In the genomic region with DNA sequence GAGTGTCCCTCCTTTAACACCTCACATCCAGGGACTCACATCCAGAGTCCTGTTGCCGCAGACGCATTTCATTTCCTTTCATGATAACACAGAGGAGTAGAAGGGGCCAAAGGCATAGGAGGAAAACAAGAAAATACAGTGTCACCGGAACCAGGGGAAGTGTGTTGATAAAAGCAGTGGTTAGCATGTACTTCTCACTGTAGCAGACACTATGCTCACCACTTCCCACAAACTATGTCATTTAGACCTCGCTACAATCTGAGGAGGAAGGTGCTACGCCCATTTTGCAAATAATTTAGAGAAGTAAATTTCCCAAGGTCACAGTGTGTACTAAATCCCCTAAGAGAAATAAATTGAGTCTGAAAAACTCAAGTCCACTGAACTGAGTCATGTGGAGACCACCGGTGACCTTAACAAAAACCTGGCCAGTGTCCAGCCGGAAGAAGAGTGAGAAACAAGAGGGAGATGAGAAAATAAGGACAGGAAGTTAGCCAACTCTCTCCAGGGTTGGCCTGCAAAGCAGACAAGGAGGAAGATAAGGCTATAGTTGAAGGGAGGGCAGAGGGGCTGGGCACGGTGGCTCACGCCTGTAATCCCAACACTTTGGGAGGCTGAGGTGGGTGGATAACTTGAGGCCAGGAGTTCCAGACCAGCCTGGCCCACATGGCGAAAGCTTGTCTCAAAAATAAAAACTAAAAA, we compare ENCODE assay signal across 8 cellular contexts. TPM values are rescaled to one million over a fixed set of nuclear protein-coding genes. Genes with fewer than 3 reads are reported as not detected.
A peak's percentile ranks its signal among the peaks of the same experiment; 100 is the strongest.
DNase-seq lines count a peak whose midpoint lies in the region; ATAC-seq, FAIRE-seq and TF ChIP-seq lines count a peak whose summit lies in the region.

No MANE protein-coding gene starts in this region.

- POLR2A ChIA-PET in K562 (lab: Yijun Ruan, JAX), result no interaction called here

- TF ChIP-seq POLR2A in K562 (conservative IDR thresholded peaks at IDR 0.05), result no peak

- H3K9ac ChIP-seq in K562 (ENCODE audit: insufficient read depth in 1 of 2, low read depth in 2 of 2, low read length in 2 of 2), result no peak overlapping the region

- no TSS peak for BruUV-seq in K562 (replicated peaks; lab: Mats Ljungman, UMichigan)

- ATAC-seq in GM19043 (IDR thresholded peaks at IDR 0.05; ENCODE audit: low read depth, unreplicated experiment), result peak; percentile 75
- peak; percentile 59 for ATAC-seq in HG03457 (IDR thresholded peaks at IDR 0.05; ENCODE audit: unreplicated experiment)
- peak; percentile 48; the same call in 2 of the 3 replicates for ATAC-seq in K562
- ATAC-seq in psoas muscle, result peak in 3 of 4 donors; percentile 25 to 51 (median 50)

- peak overlapping the region; percentile 29; the same call in 1 of the 2 replicates for H3K4me2 ChIP-seq in K562 (ENCODE audit: insufficient read depth, low read length)

- no peak overlapping the region for H3K4me3 ChIP-seq in K562
- H3K4me3 ChIP-seq in psoas muscle, result no peak overlapping the region

- TF ChIP-seq CTCF in K562 (IDR thresholded peaks at IDR 0.05 in 2 of 3, conservative IDR thresholded peaks at IDR 0.05 in 1 of 3; ENCODE audit: insufficient read depth in 2 of 3, low read depth in 1 of 3, low read length in 3 of 3) (no peak), psoas muscle (IDR thresholded peaks at IDR 0.05) (no peak)

- FAIRE-seq in K562 (lab: Jason Lieb, UNC), result no peak

- TF ChIP-seq RAD21 in K562 (CRISPR knock-in tag; conservative IDR thresholded peaks at IDR 0.05 in 1 of 2, IDR thresholded peaks at IDR 0.05 in 1 of 2), result no peak

- 5% methylated on average over 10 of the region's 10 CpGs for WGBS in K562 (ENCODE audit: insufficient coverage, low coverage, missing lambda C conversion rate)
- 76 to 79% (median 77%) methylated on average over 10 of the region's 10 CpGs for WGBS in psoas muscle, 3 donors

- H3K27me3 ChIP-seq in K562 (ENCODE audit: control insufficient read depth in 2 of 2, insufficient read depth in 2 of 2, low read length in 2 of 2), result peaks cover 0 to 9% of the 10 kb centered on the region in 2 experiments; a peak in 2 of 5 replicates
- H3K27me3 ChIP-seq in psoas muscle (ENCODE audit: insufficient read depth in 3 of 3, low read length in 2 of 3), result no peaks in the 10 kb centered on the region

- in situ Hi-C loops in K562 (cut with MboI), result no loop called here

- H3K9me3 ChIP-seq in K562 (replicated peaks; ENCODE audit: control insufficient read depth, insufficient read depth, low read depth, low read length) (no peaks in the 10 kb centered on the region), psoas muscle (no peaks in the 10 kb centered on the region)

- CTCF ChIA-PET in K562 (lab: Yijun Ruan, JAX; ENCODE audit: low intra/inter-chr PET ratio), result no interaction called here

- 0 out of 2 replicates have a peak overlapping the region, but pooled peaks have one; percentile 7 for H2AFZ ChIP-seq in K562 (ENCODE audit: low read depth, low read length)

- intact Hi-C loops in K562 (cut with micrococcal nuclease) (no loop called here), psoas muscle (cut with DNase I) (no loop called here)

- peak; percentile 85 to 87 for DNase-seq in AML-193 (lab: John Stamatoyannopoulos, UW)
- peak in 2 of 4 experiments; percentile 5 to 9 for DNase-seq in K562 (ENCODE audit: extremely low read depth in 1 of 4, low spot score in 3 of 4)
- peak in 1 of 2 donors; percentile 33 for DNase-seq in psoas muscle
- no peak for DNase-seq in middle frontal gyrus (ENCODE audit: extremely low spot score, low spot score)
- DNase-seq in DMS114 treated with DMSO at 0.1 percent for 48 hours (lab: John Stamatoyannopoulos, UW; ENCODE audit: unreplicated experiment), result no peak
- DNase-seq in activated CD8-positive, alpha-beta memory T cell treated with anti-CD3 and anti-CD28 coated beads, Interleukin-2, amount 50 U/mL, for 4 hours, result no peak

- no peak for TF ChIP-seq EP300 in K562 (IDR thresholded peaks at IDR 0.05; ENCODE audit: low read length)

- no peaks in the 10 kb centered on the region for H3K79me2 ChIP-seq in K562 (ENCODE audit: control insufficient read depth, insufficient read depth, low read length)

- H3K36me3 ChIP-seq in K562 (ENCODE audit: control insufficient read depth, insufficient read depth, low read length) (no peaks in the 10 kb centered on the region), psoas muscle (ENCODE audit: insufficient read depth in 1 of 2, low read depth in 1 of 2) (no peaks in the 10 kb centered on the region)

- H3K9me1 ChIP-seq in K562 (ENCODE audit: control insufficient read depth, insufficient read depth, low read length), result no peaks in the 10 kb centered on the region

- no peaks in the 10 kb centered on the region for H4K20me1 ChIP-seq in K562 (replicated peaks; ENCODE audit: control insufficient read depth, insufficient read depth, low read length)

- 0 out of 5 replicates have a peak, but pooled peaks cover 0 to 2% of the 10 kb centered on the region in 2 experiments for H3K4me1 ChIP-seq in K562 (replicated peaks in 1 of 2; ENCODE audit: control insufficient read depth in 2 of 2, insufficient read depth in 2 of 2, low read length in 2 of 2)
- H3K4me1 ChIP-seq in psoas muscle, result no peaks in the 10 kb centered on the region

- H3K27ac ChIP-seq in K562 (ENCODE audit: extremely low read depth, low read depth, low read length), result no peak overlapping the region
- no peak overlapping the region for H3K27ac ChIP-seq in psoas muscle

TF ChIP-seq in K562, 482 proteins besides CTCF, POLR2A, EP300 and RAD21 (continues in another document):
- TF ChIP-seq DIDO1 (tag; IDR thresholded peaks at IDR 0.05; ENCODE audit: low read depth), result 0 out of 2 replicates have a peak, but pooled peaks have one; percentile 29
- TF ChIP-seq, protein P1, sequence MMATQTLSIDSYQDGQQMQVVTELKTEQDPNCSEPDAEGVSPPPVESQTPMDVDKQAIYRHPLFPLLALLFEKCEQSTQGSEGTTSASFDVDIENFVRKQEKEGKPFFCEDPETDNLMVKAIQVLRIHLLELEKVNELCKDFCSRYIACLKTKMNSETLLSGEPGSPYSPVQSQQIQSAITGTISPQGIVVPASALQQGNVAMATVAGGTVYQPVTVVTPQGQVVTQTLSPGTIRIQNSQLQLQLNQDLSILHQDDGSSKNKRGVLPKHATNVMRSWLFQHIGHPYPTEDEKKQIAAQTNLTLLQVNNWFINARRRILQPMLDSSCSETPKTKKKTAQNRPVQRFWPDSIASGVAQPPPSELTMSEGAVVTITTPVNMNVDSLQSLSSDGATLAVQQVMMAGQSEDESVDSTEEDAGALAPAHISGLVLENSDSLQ (IDR thresholded peaks at IDR 0.05), result no peak
- peak; percentile 52 for TF ChIP-seq ESRRA (IDR thresholded peaks at IDR 0.05; ENCODE audit: borderline replicate concordance, low read depth)
- TF ChIP-seq BACH1 (tag; IDR thresholded peaks at IDR 0.05), result peak; percentile 64; the same call in 1 of the 2 replicates
- no peak for TF ChIP-seq BRF1 (IDR thresholded peaks at IDR 0.05; ENCODE audit: borderline replicate concordance, extremely low read depth, insufficient read length)
- no peak for TF ChIP-seq MEF2D (tag; conservative IDR thresholded peaks at IDR 0.05; ENCODE audit: low read depth)
- TF ChIP-seq BCL6 (CRISPR knock-in tag; IDR thresholded peaks at IDR 0.05), result 0 out of 2 replicates have a peak, but pooled peaks have one; percentile 16
- no peak for TF ChIP-seq NR2C2 (CRISPR knock-in tag; IDR thresholded peaks at IDR 0.05)
- TF ChIP-seq NR2C2 (tag; IDR thresholded peaks at IDR 0.05), result peak; percentile 44; the same call in 1 of the 2 replicates
- TF ChIP-seq, protein P2, sequence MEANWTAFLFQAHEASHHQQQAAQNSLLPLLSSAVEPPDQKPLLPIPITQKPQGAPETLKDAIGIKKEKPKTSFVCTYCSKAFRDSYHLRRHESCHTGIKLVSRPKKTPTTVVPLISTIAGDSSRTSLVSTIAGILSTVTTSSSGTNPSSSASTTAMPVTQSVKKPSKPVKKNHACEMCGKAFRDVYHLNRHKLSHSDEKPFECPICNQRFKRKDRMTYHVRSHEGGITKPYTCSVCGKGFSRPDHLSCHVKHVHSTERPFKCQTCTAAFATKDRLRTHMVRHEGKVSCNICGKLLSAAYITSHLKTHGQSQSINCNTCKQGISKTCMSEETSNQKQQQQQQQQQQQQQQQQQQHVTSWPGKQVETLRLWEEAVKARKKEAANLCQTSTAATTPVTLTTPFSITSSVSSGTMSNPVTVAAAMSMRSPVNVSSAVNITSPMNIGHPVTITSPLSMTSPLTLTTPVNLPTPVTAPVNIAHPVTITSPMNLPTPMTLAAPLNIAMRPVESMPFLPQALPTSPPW (CRISPR knock-in tag; IDR thresholded peaks at IDR 0.05), result peak; percentile 35
- TF ChIP-seq GABPA (tag; conservative IDR thresholded peaks at IDR 0.05; ENCODE audit: low read depth), result peak; percentile 86
- 0 out of 2 replicates have a peak, but pooled peaks have one; percentile 20 for TF ChIP-seq OTX1 (CRISPR knock-in tag; IDR thresholded peaks at IDR 0.05)
- TF ChIP-seq ATF1 (CRISPR knock-in tag; IDR thresholded peaks at IDR 0.05), result no peak
- 0 out of 2 replicates have a peak, but pooled peaks have one; percentile 14 for TF ChIP-seq ATF1 (tag; IDR thresholded peaks at IDR 0.05)
- no peak for TF ChIP-seq CBX1 (IDR thresholded peaks at IDR 0.05; ENCODE audit: low read depth)
- peak; percentile 29; the same call in 1 of the 2 replicates for TF ChIP-seq NFE2 (IDR thresholded peaks at IDR 0.05; ENCODE audit: low read depth)
- no peak for TF ChIP-seq ZNF76 (CRISPR knock-in tag; IDR thresholded peaks at IDR 0.05; ENCODE audit: borderline replicate concordance)

RNA-seq across cellular contexts. Expression of gene TMCC3, which starts 25.8 kb away (rescaled TPM):
- total RNA-seq in K562 (2011; cell fraction: chromatin; rRNA removed; ENCODE audit: low replicate concordance), result not detected in 2 replicates
- total RNA-seq in K562 (2011; cell fraction: nucleolus; rRNA removed), result not detected in 2 replicates
- not detected in 2 replicates for total RNA-seq in K562 (2011; cell fraction: nucleoplasm; rRNA removed)
- total RNA-seq in K562 (2014; rRNA removed), result not detected in 2 replicates
- total RNA-seq in K562 (2014; rRNA removed; fragmentation: Illumina TruSeq; extraction: Trizol), result not detected in 2 replicates
- total RNA-seq in K562 (2015; rRNA removed; fragmentation: Illumina TruSeq; extraction: Trizol), result not detected in 2 replicates
- 0.16 TPM in 1 of 2 replicates, not detected in the other for total RNA-seq in K562 (2021)
- polyA plus RNA-seq in K562 (2011; rRNA removed), result not detected in 2 replicates
- 0.01 TPM in 1 of 2 replicates, not detected in the other for polyA plus RNA-seq in K562 (2011; cell fraction: cytosol; rRNA removed)
- not detected in 2 replicates for polyA plus RNA-seq in K562 (2011; cell fraction: nucleus; rRNA removed)
- 0.01 and 0.06 TPM in 2 replicates for polyA plus RNA-seq in K562 (2012)
- polyA plus RNA-seq in K562 (2014; fragmentation: Illumina TruSeq; extraction: Trizol), result not detected in 2 replicates
- not detected for polyA plus RNA-seq in K562 (2014; fragmentation: Nextera tagmentation; extraction: Ambion mirVana)
- 0.03 TPM in 1 of 2 replicates, not detected in the other for polyA plus RNA-seq in K562 (2014; rRNA removed)
- 0.03 and 0.39 TPM in 2 replicates for polyA minus RNA-seq in K562 (2011; rRNA and poly(A)+ RNA removed)
- not detected in 2 replicates for polyA minus RNA-seq in K562 (2011; cell fraction: cytosol; rRNA and poly(A)+ RNA removed)
- not detected in 2 replicates for polyA minus RNA-seq in K562 (2011; cell fraction: nucleus; rRNA and poly(A)+ RNA removed)
- 10 to 100 TPM; 18.2 to 61.6 (median 28.0) TPM for total RNA-seq in psoas muscle
- 10 to 100 TPM; 10.6 to 32.6 (median 10.8) TPM for polyA plus RNA-seq in psoas muscle

Comparison
In these comparisons a context has a peak if more than half of its experiments do, and no peak if none do; other contexts are left out.
1. DNase-seq: peak in AML-193 (2 of 2); none in middle frontal gyrus (single experiment), DMS114 treated with DMSO at 0.1 percent for 48 hours (single experiment) and activated CD8-positive, alpha-beta memory T cell treated with anti-CD3 and anti-CD28 coated beads, Interleukin-2, amount 50 U/mL, for 4 hours (single experiment).
2. RNA of gene TMCC3, which starts 25.8 kb away (total RNA-seq): 18.2 to 61.6 TPM in psoas muscle; 0.16 TPM in K562; every median in the first group is over 10 times any median in the second.
3. Peak in every context shown above with its lines, with median percentiles within 50 percentile points of each other: ATAC-seq.